19 cellular contexts compared by ENCODE assay signal in genomic region chrX:74187211-74187610, GRCh38.
"Had no signal": no experiment of that assay in that cellular context is flagged by ENCODE, and none has a peak within 500 bp of the region (broad histone marks: within the 10 kb centered on the region; RNA-seq: fewer than 3 reads in every experiment).

No MANE protein-coding gene starts in this region.

- ATAC-seq: body of pancreas; left cardiac atrium; lower lobe of right lung; natural killer cell treated with Interleukin-12 subunit alpha and Interleukin-12 subunit beta and Interleukin-15 and Interleukin-18, amount 100 ng/mL, for 72 hours; upper lobe of right lung had no signal

- DNase-seq: activated CD4-positive, alpha-beta T cell treated with anti-CD3 and anti-CD28 coated beads, Interleukin-2, amount 50 U/mL, for 1 hour; activated CD4-positive, CD25-positive, alpha-beta regulatory T cell treated with anti-CD3 and anti-CD28 coated beads, Interleukin-2, amount 50 U/mL, for 72 hours; activated CD8-positive, alpha-beta memory T cell treated with anti-CD3 and anti-CD28 coated beads, Interleukin-2, amount 50 U/mL, for 48 hours; activated effector memory CD4-positive, alpha-beta T cell treated with Interleukin-2 at 50 U/mL for 16 hours; activated naive CD4-positive, alpha-beta T cell treated with anti-CD3 and anti-CD28 coated beads, Interleukin-2, amount 10 ng/mL, durations not matched to agents 7 days and 5 days; activated T-cell treated with anti-CD3 and anti-CD28 coated beads, Interleukin-2, amount 50 U/mL, for 48 hours; body of pancreas; left cardiac atrium; lower lobe of right lung; retina; stimulated activated CD8-positive, alpha-beta memory T cell treated with anti-CD3 and anti-CD28 coated beads, Interleukin-4, amount 100 ng/mL, for 48 hours; stimulated activated naive CD4-positive, alpha-beta T cell; SW 1271; T-helper 2 cell; upper lobe of right lung had no signal

- H3K4me3 Mint-ChIP-seq: activated naive CD4-positive, alpha-beta T cell treated with anti-CD3 and anti-CD28 coated beads, Interleukin-2, amount 10 ng/mL, durations not matched to agents 7 days and 5 days; natural killer cell treated with Interleukin-12 subunit alpha and Interleukin-12 subunit beta and Interleukin-15 and Interleukin-18, amount 100 ng/mL, for 72 hours had no signal

- H3K27ac ChIP-seq: body of pancreas, epithelial cell of prostate, lower lobe of right lung, neutrophil, upper lobe of right lung, VCaP had no signal

- H3K27me3 ChIP-seq: body of pancreas, neutrophil, upper lobe of right lung had no signal

- H3K36me3 ChIP-seq: lower lobe of right lung, neutrophil, upper lobe of right lung had no signal

- H3K9me3 Mint-ChIP-seq: activated naive CD4-positive, alpha-beta T cell treated with anti-CD3 and anti-CD28 coated beads, Interleukin-2, amount 10 ng/mL, durations not matched to agents 7 days and 5 days; natural killer cell treated with Interleukin-12 subunit alpha and Interleukin-12 subunit beta and Interleukin-15 and Interleukin-18, amount 100 ng/mL, for 72 hours had no signal

- H3K9me3 ChIP-seq: body of pancreas, lower lobe of right lung, neutrophil, upper lobe of right lung had no signal

- H3K27me3 Mint-ChIP-seq: activated naive CD4-positive, alpha-beta T cell treated with anti-CD3 and anti-CD28 coated beads, Interleukin-2, amount 10 ng/mL, durations not matched to agents 7 days and 5 days had no signal

- H3K27ac Mint-ChIP-seq: activated naive CD4-positive, alpha-beta T cell treated with anti-CD3 and anti-CD28 coated beads, Interleukin-2, amount 10 ng/mL, durations not matched to agents 7 days and 5 days; natural killer cell treated with Interleukin-12 subunit alpha and Interleukin-12 subunit beta and Interleukin-15 and Interleukin-18, amount 100 ng/mL, for 72 hours had no signal

- H3K4me1 Mint-ChIP-seq: activated naive CD4-positive, alpha-beta T cell treated with anti-CD3 and anti-CD28 coated beads, Interleukin-2, amount 10 ng/mL, durations not matched to agents 7 days and 5 days had no signal

- H3K4me3 ChIP-seq: body of pancreas, lower lobe of right lung, upper lobe of right lung had no signal

- H3K4me1 ChIP-seq: body of pancreas, lower lobe of right lung, upper lobe of right lung had no signal

- H3K36me3 Mint-ChIP-seq: activated naive CD4-positive, alpha-beta T cell treated with anti-CD3 and anti-CD28 coated beads, Interleukin-2, amount 10 ng/mL, durations not matched to agents 7 days and 5 days; natural killer cell treated with Interleukin-12 subunit alpha and Interleukin-12 subunit beta and Interleukin-15 and Interleukin-18, amount 100 ng/mL, for 72 hours had no signal
